ENCODE assay signal across 1 cellular context in the genomic region with DNA sequence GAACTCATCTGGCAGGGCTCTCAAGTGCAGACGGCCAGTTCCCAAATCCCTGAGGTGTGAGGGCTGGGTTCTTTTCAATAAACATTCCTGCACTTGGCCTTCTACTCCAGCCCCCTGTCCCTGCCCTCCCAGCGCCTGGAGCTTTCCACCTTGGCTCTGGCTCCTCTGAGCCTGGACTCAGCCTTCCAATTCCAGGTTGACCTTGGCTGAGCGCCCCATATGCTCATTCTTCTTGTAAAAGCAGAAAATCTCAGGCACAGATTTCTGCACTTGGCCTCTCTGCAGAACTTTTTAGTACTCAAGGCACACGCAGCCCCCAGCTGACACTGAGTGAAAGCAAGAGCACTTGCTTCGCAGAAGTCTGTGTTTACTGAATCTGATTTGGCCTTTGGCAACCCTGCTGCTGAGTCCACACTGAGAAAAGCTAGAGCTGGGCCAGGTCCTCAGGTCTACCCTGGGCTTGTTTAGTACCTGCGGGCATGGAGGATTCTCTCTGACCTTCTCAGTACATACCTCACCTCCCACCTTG.
TF ChIP-seq lines count a peak whose summit lies in the region.

No MANE protein-coding gene starts in this region.

TF ChIP-seq in GM23338, 12 proteins besides CTCF, POLR2A, EP300 and RAD21 (continued from another document):
- TF ChIP-seq, protein P1, sequence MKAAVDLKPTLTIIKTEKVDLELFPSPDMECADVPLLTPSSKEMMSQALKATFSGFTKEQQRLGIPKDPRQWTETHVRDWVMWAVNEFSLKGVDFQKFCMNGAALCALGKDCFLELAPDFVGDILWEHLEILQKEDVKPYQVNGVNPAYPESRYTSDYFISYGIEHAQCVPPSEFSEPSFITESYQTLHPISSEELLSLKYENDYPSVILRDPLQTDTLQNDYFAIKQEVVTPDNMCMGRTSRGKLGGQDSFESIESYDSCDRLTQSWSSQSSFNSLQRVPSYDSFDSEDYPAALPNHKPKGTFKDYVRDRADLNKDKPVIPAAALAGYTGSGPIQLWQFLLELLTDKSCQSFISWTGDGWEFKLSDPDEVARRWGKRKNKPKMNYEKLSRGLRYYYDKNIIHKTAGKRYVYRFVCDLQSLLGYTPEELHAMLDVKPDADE (IDR thresholded peaks at IDR 0.05) = no peak
- TF ChIP-seq NANOG (IDR thresholded peaks at IDR 0.05; ENCODE audit: borderline replicate concordance) = no peak
- no peak for TF ChIP-seq EZH2 (IDR thresholded peaks at IDR 0.05; ENCODE audit: low read depth, unreplicated experiment)
TF ChIP-seq in GM23338: peak in this region for 0.
